8 cellular contexts compared by ENCODE assay signal in the genomic region with DNA sequence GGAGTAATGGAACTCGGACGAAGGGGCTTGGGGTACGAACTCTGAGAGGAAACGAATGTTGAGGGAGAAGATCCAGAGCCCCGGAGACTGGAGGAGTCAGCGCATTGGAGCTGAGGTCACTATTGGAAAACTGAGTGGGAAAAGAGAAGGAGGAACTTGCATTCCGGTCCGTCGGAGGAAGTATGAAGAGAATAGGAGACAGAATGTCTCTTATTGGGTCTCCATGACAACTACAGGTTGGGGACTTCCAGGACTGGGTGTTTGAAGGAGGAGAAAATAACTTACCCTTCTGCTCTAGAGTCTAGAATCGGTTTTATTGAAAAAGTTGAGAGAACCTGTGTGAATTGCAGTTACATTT. TPM values are rescaled to one million over a fixed set of nuclear protein-coding genes. Genes with fewer than 3 reads are reported as not detected.
DNase-seq lines count a peak whose midpoint lies in the region; ATAC-seq and TF ChIP-seq lines count a peak whose summit lies in the region.

No MANE protein-coding gene starts in this region.

- H3K23ac ChIP-seq in mesendoderm (ENCODE audit: low read length): no peak overlapping the region

- ATAC-seq in aorta (ENCODE audit: low FRiP score) (peak; percentile 19), HG02870 (IDR thresholded peaks at IDR 0.05; ENCODE audit: unreplicated experiment) (no peak), HG02798 (IDR thresholded peaks at IDR 0.05; ENCODE audit: poor library complexity, unreplicated experiment) (no peak)

- no TSS peak for BruUV-seq in OCI-LY7 (replicated peaks; lab: Mats Ljungman, UMichigan)

- TF ChIP-seq CTCF in OCI-LY7 (conservative IDR thresholded peaks at IDR 0.05; ENCODE audit: low read length): no peak

- POLR2A ChIA-PET in OCI-LY7 (lab: Charles Lee): interaction anchor here (0.6 kb wide), 1 partner anchor 955 kb away, joined by 4 read pairs; no protein-coding TSS in a partner anchor

- no peak overlapping the region for H2BK5ac ChIP-seq in mesendoderm (ENCODE audit: low read length)

- H3K9me3 ChIP-seq in OCI-LY7 (ENCODE audit: low read length): no peaks in the 10 kb centered on the region
- no peaks in the 10 kb centered on the region for H3K9me3 ChIP-seq in aorta (ENCODE audit: control insufficient read depth, low read length)

- H3K36me3 Mint-ChIP-seq in activated T-cell treated with anti-CD3 and anti-CD28 coated beads, Interleukin-2, amount 50 U/mL, for 24 hours (ENCODE audit: low read depth): peaks cover 47% of the 10 kb centered on the region

- peak overlapping the region; percentile 86 for H3K4ac ChIP-seq in mesendoderm (ENCODE audit: low read depth, low read length)

- H3K27ac Mint-ChIP-seq in activated T-cell treated with anti-CD3 and anti-CD28 coated beads, Interleukin-2, amount 50 U/mL, for 24 hours: peak overlapping the region; percentile 98

- H3K4me3 ChIP-seq in OCI-LY7 (ENCODE audit: low read depth, low read length, poor library complexity, severe bottlenecking) (peak overlapping the region; percentile 88), mesendoderm (ENCODE audit: low read length) (peak overlapping the region; percentile 65), aorta (ENCODE audit: low read length in 2 of 2) (peak overlapping the region; percentile 83 to 95)

- H3K4me1 ChIP-seq in OCI-LY7 (ENCODE audit: insufficient read depth, low read length, poor library complexity, severe bottlenecking) (peaks cover 17% of the 10 kb centered on the region), mesendoderm (ENCODE audit: control insufficient read depth, low read depth, low read length) (peaks cover 1% of the 10 kb centered on the region), aorta (ENCODE audit: control insufficient read depth in 1 of 2, insufficient read depth in 2 of 2, low read length in 2 of 2) (no peaks in the 10 kb centered on the region)

- no peaks in the 10 kb centered on the region for H3K27me3 ChIP-seq in mesendoderm (ENCODE audit: insufficient read depth, low read length, poor library complexity)
- no peaks in the 10 kb centered on the region for H3K27me3 ChIP-seq in aorta (ENCODE audit: control insufficient read depth in 1 of 2, insufficient read depth in 2 of 2, low read length in 1 of 2)

- H3K4me1 Mint-ChIP-seq in activated T-cell treated with anti-CD3 and anti-CD28 coated beads, Interleukin-2, amount 50 U/mL, for 24 hours (ENCODE audit: low read depth): peaks cover 38% of the 10 kb centered on the region

- H4K20me1 ChIP-seq in OCI-LY7 (ENCODE audit: insufficient read depth, low read length): no peaks in the 10 kb centered on the region

- peak overlapping the region; percentile 42 for H3K27ac ChIP-seq in OCI-LY7 (ENCODE audit: low read depth, low read length, poor library complexity, severe bottlenecking)
- no peak overlapping the region for H3K27ac ChIP-seq in mesendoderm (ENCODE audit: low read depth, low read length)
- H3K27ac ChIP-seq in aorta (ENCODE audit: low read depth in 1 of 2, low read length in 2 of 2): peak overlapping the region; percentile 71 to 93

- CTCF ChIA-PET in OCI-LY7 (lab: Charles Lee; ENCODE audit: unreplicated experiment): interaction anchor here (0.6 kb wide), 1 partner anchor 141 kb away, joined by 3 read pairs; no protein-coding TSS in a partner anchor

- H2AK5ac ChIP-seq in mesendoderm (ENCODE audit: low read length): no peak overlapping the region

- H3K79me2 ChIP-seq in OCI-LY7 (ENCODE audit: insufficient read depth, low read depth, low read length) (peaks cover 21% of the 10 kb centered on the region), mesendoderm (ENCODE audit: control insufficient read depth, insufficient read depth, low read length) (peaks cover 10% of the 10 kb centered on the region)

- H3K4me3 Mint-ChIP-seq in activated T-cell treated with anti-CD3 and anti-CD28 coated beads, Interleukin-2, amount 50 U/mL, for 24 hours: peak overlapping the region; percentile 94

- H3K18ac ChIP-seq in mesendoderm (ENCODE audit: low read length): peak overlapping the region; percentile 42

- no peaks in the 10 kb centered on the region for H3K79me1 ChIP-seq in mesendoderm (ENCODE audit: low read length)

- H3K9ac ChIP-seq in mesendoderm (ENCODE audit: low read length): peak overlapping the region; percentile 95

- peak overlapping the region; percentile 96 for H3K56ac ChIP-seq in mesendoderm (ENCODE audit: low read length)

- peak overlapping the region; percentile 95 for H2AFZ ChIP-seq in OCI-LY7 (ENCODE audit: low read length)

- H3K9me3 Mint-ChIP-seq in activated T-cell treated with anti-CD3 and anti-CD28 coated beads, Interleukin-2, amount 50 U/mL, for 24 hours: no peaks in the 10 kb centered on the region

- intact Hi-C loops in OCI-LY7 (cut with micrococcal nuclease; ENCODE audit: unreplicated experiment): loop anchor here (1.0 to 5.0 kb wide), 3 partner anchors 98 to 135 kb away; no protein-coding TSS in a partner anchor
- intact Hi-C loops in aorta (cut with DNase I): loop anchor here in 1 of 2 donors (5.0 kb wide), 2 partner anchors 125 to 360 kb away; a partner anchor contains a TSS

- no peak for DNase-seq in activated T-cell treated with anti-CD3 and anti-CD28 coated beads, Interleukin-2, amount 50 U/mL, for 24 hours
- DNase-seq in activated T-cell treated with anti-CD3 and anti-CD28 coated beads for 4 hours (no peak), OCI-LY7 (ENCODE audit: low spot score) (peak; percentile 8), dermis blood vessel endothelial cell (peak; percentile 48), mesendoderm (peak; percentile 51), aorta (no peak)

- no peak overlapping the region for H2BK15ac ChIP-seq in mesendoderm (replicated peaks; ENCODE audit: low read depth)

- no CpG with 5 or more reads among the region's 10 CpGs for WGBS in mesendoderm (ENCODE audit: extremely low coverage, insufficient coverage, low lambda C conversion rate)
- WGBS in aorta, 2 donors: 0% methylated on average over 10 of the region's 10 CpGs

- no peak overlapping the region for H4K8ac ChIP-seq in mesendoderm (ENCODE audit: low read depth, low read length)

- H3K36me3 ChIP-seq in OCI-LY7 (ENCODE audit: insufficient read depth, low read length) (peaks cover 39% of the 10 kb centered on the region), mesendoderm (ENCODE audit: control insufficient read depth, insufficient read depth, low read length) (no peaks in the 10 kb centered on the region), aorta (ENCODE audit: control insufficient read depth in 1 of 2, insufficient read depth in 2 of 2, low read length in 1 of 2) (no peaks in the 10 kb centered on the region)

- no peak overlapping the region for H4K5ac ChIP-seq in mesendoderm (ENCODE audit: low read length)

- H3K4me2 ChIP-seq in OCI-LY7 (ENCODE audit: low read length) (peak overlapping the region; percentile 78), mesendoderm (ENCODE audit: low read length) (peak overlapping the region; percentile 21)

- H3K27me3 Mint-ChIP-seq in activated T-cell treated with anti-CD3 and anti-CD28 coated beads, Interleukin-2, amount 50 U/mL, for 24 hours: peaks cover 4% of the 10 kb centered on the region

- H3K9me2 ChIP-seq in OCI-LY7 (ENCODE audit: insufficient read depth, low read length): no peaks in the 10 kb centered on the region

- no peak overlapping the region for H2BK120ac ChIP-seq in mesendoderm (ENCODE audit: low read depth, low read length)

RNA-seq across cellular contexts. Expression of a gene that starts 0.5 kb away (rescaled TPM):
- 15.9 and 17.0 TPM in 2 replicates for total RNA-seq in OCI-LY7 (2014; rRNA removed; shearing (Covaris generic))
- total RNA-seq in OCI-LY7 (2022): 49.8 and 49.9 TPM in 2 replicates
- 42.1 and 45.4 TPM in 2 replicates for total RNA-seq in dermis blood vessel endothelial cell
- 34.3 TPM for polyA plus RNA-seq in mesendoderm (2013, experiment 1 of 2)
- polyA plus RNA-seq in mesendoderm (2013, experiment 2 of 2): 33.4 TPM
- total RNA-seq in aorta: 10 to 100 TPM; 53.8 to 55.7 TPM
- polyA plus RNA-seq in aorta: 10 to 100 TPM; 13.6 to 21.9 TPM

Comparison
In these comparisons a context has a peak if more than half of its experiments do, and no peak if none do; other contexts are left out.
1. DNase-seq: peak in OCI-LY7 (single experiment), dermis blood vessel endothelial cell (single experiment) and mesendoderm (single experiment); none in activated T-cell treated with anti-CD3 and anti-CD28 coated beads, Interleukin-2, amount 50 U/mL, for 24 hours (single experiment), activated T-cell treated with anti-CD3 and anti-CD28 coated beads for 4 hours (single experiment) and aorta (0 of 2).
2. Peak in every context shown above with its lines, with median percentiles within 50 percentile points of each other: H3K4me3 ChIP-seq.